Comparison of ENCODE assay signal across 7 cellular contexts in genomic region chr6:36615018-36615761, GRCh38. TPM values are rescaled to one million over a fixed set of nuclear protein-coding genes. Genes with fewer than 3 reads are reported as not detected.
A peak's percentile ranks its signal among the peaks of the same experiment; 100 is the strongest.
DNase-seq lines count a peak whose midpoint lies in the region; FAIRE-seq and TF ChIP-seq lines count a peak whose summit lies in the region.

No MANE protein-coding gene starts in this region.

- no peak overlapping the region for H3K4me3 ChIP-seq in bronchial epithelial cell (ENCODE audit: low read depth, low read length)

- DNase-seq in EL (peak; percentile 70), Kasumi-1 (lab: John Stamatoyannopoulos, UW) (peak; percentile 67 to 72), T-helper 2 cell (peak in 3 of 5 experiments; percentile 22 to 60 (median 46)), bronchial epithelial cell (ENCODE audit: low read depth) (peak; percentile 65), kidney tubule cell (ENCODE audit: low spot score) (peak; percentile 72), HPDE6-E6E7 (ENCODE audit: extremely low spot score) (no peak)
- DNase-seq in stimulated activated CD4-positive, alpha-beta T cell treated with anti-CD3 and anti-CD28 coated beads, TNF-alpha, amount 100 ng/mL, for 4 hours (ENCODE audit: low read depth in 3 of 3) = peak in 2 of 3 experiments; percentile 12 to 20

- H3K36me3 ChIP-seq in bronchial epithelial cell (ENCODE audit: control insufficient read depth, insufficient read depth, low read length) = peaks cover 1% of the 10 kb centered on the region

- H3K27me3 ChIP-seq in bronchial epithelial cell (ENCODE audit: control insufficient read depth, insufficient read depth, low read length) = no peaks in the 10 kb centered on the region

- FAIRE-seq in bronchial epithelial cell (lab: Jason Lieb, UNC) = no peak

- TF ChIP-seq CTCF in bronchial epithelial cell (IDR thresholded peaks at IDR 0.05; ENCODE audit: insufficient read depth, low read length, severe bottlenecking) = peak; percentile 72

RNA-seq across cellular contexts. Expression of gene SRSF3, which starts 21.0 kb away (rescaled TPM):
- 200 and 206 TPM in 2 replicates for total RNA-seq in bronchial epithelial cell
